In the genomic region with DNA sequence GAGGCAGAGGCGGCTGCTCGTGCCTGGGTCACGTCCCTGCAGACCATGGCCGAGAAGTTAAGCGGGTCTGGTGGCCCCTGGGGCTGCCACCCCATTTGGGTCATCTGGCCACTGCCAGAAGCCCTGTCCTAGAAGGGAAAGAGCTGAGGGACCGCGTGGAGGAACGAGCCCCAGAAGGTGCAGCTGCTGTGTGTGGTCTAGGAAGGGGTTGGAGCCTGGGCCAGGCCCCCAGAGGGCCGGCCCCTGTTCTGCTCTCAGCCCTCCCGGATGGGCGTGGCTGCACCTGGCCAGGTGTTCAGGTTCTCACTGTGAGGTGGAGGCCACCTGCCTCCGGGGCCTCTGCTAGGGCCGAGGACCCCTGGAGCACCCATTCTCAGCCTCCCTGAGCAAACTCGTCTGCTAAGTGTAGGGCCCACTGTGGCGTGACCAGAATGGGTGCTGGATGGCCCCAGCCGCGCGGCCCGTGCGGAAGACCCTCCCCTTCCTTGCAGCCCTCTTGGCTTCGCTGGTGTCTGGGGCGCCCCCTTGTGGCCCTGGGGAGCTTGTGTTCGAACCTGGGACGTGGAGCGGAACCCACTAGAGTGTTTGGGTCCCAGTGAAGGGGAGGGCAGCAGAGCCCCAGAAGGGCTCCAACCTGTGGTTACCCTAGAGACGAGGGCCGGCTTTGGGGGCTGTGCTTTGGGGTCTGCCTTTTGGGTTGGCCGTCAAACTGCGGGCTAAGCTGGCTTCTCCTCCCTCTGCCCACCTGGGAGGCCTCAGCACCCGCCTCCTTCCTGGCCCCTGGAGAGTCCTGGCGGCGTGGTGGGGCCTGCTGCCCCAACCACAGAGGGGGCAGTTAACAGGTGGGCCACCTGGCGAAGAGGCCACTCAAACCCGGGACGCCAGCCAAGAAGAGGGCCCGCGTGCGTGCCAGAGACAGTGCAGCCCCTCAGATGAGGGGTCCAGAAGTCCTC, we compare ENCODE assay signal across 8 cellular contexts. TPM values are rescaled to one million over a fixed set of nuclear protein-coding genes. Genes with fewer than 3 reads are reported as not detected.
DNase-seq lines count a peak whose midpoint lies in the region; ATAC-seq, FAIRE-seq and TF ChIP-seq lines count a peak whose summit lies in the region.

No MANE protein-coding gene starts in this region.

- WGBS in GM12878 (ENCODE audit: insufficient coverage, insufficient replicate concordance, low lambda C conversion rate, missing lambda C conversion rate): 17% methylated on average over 34 of the region's 38 CpGs
- 31 to 46% methylated on average over 10 to 37 of the region's 38 CpGs for WGBS in lower leg skin, 2 donors

- H2AFZ ChIP-seq in GM12878 (ENCODE audit: control insufficient read depth, low read depth, low read length): no peak overlapping the region

- H3K27ac ChIP-seq in GM12878 (ENCODE audit: control insufficient read depth, insufficient read depth): no peak overlapping the region

- peak overlapping the region; percentile 39; the same call in 1 of the 2 replicates for H3K9ac ChIP-seq in GM12878 (ENCODE audit: control insufficient read depth, insufficient read depth, low read length)

- intact Hi-C loops in GM12878 (cut with micrococcal nuclease; ENCODE audit: unreplicated experiment) (loop anchor here (1.0 to 5.0 kb wide), 2 partner anchors 146 to 409 kb away; no protein-coding TSS in a partner anchor), lower leg skin (cut with DNase I; ENCODE audit: low total_unique reads) (loop anchor here (2.0 kb wide), 1 partner anchor 48 kb away; no protein-coding TSS in a partner anchor)

- FAIRE-seq in GM12878 (lab: Jason Lieb, UNC): peak; percentile 41

- H3K4me3 ChIP-seq in GM12878: peak overlapping the region; percentile 67
- no peak overlapping the region for H3K4me3 ChIP-seq in lower leg skin (ENCODE audit: low read depth, poor library complexity, severe bottlenecking)

- H3K9me3 ChIP-seq in GM12878 (replicated peaks; ENCODE audit: control insufficient read depth, insufficient read depth, low read length): no peaks in the 10 kb centered on the region

- DNase-seq in GM13977 (ENCODE audit: low spot score) (peak; percentile 95), NCI-H187 (lab: John Stamatoyannopoulos, UW) (peak; percentile 80 to 88), T-helper 22 cell (ENCODE audit: low read depth) (peak; percentile 36), GM12878 (ENCODE audit: low read depth, low spot score) (peak; percentile 12), iPS-NIHi11 (ENCODE audit: low spot score) (peak; percentile 92), lower leg skin (ENCODE audit: low spot score in 2 of 2) (no peak)
- DNase-seq in stimulated activated CD4-positive, alpha-beta T cell treated with anti-CD3 and anti-CD28 coated beads, Interleukin-1b, Interleukin-23, amount 100 ng/mL, for 24 hours (ENCODE audit: low read depth in 4 of 4, low spot score in 1 of 4): peak; percentile 72 to 79 (median 74)

- SMC1A ChIA-PET in GM12878 (lab: Charles Lee; ENCODE audit: uncharacterized antibody, unreplicated experiment): interaction anchor here (1.3 kb wide), 1 partner anchor 146 kb away, joined by 8 read pairs; no protein-coding TSS in a partner anchor

- peak; percentile 58 for TF ChIP-seq RAD21 in GM12878 (IDR thresholded peaks at IDR 0.05; ENCODE audit: insufficient read depth, low read depth, low read length)

- CTCF ChIA-PET in GM12878 (lab: Yijun Ruan, JAX): interaction anchor here (0.6 to 2.6 kb wide), 8 partner anchors 11 to 945 kb away, joined by 3 to 19 read pairs (median 4); no protein-coding TSS in a partner anchor

- H4K20me1 ChIP-seq in GM12878 (ENCODE audit: control insufficient read depth, insufficient read depth): no peaks in the 10 kb centered on the region

- no peaks in the 10 kb centered on the region for H3K79me2 ChIP-seq in GM12878 (ENCODE audit: control insufficient read depth, insufficient read depth, low read length)

- H3K36me3 ChIP-seq in GM12878 (ENCODE audit: control insufficient read depth in 2 of 2, insufficient read depth in 2 of 2, low read length in 1 of 2): no peaks in the 10 kb centered on the region

- TF ChIP-seq CTCF in GM13977 (IDR thresholded peaks at IDR 0.05; ENCODE audit: extremely low read depth, insufficient read depth, missing control alignments) (peak; percentile 88), GM12878 (IDR thresholded peaks at IDR 0.05 in 2 of 3, conservative IDR thresholded peaks at IDR 0.05 in 1 of 3; ENCODE audit: control insufficient read depth in 2 of 3, extremely low read depth in 1 of 3, insufficient read depth in 1 of 3, low read depth in 3 of 3, low read length in 3 of 3) (peak; percentile 64 to 87 (median 82)), lower leg skin (IDR thresholded peaks at IDR 0.05) (no peak)

- no TSS peak for BruUV-seq in GM12878 (replicated peaks; lab: Mats Ljungman, UMichigan)

- RAD21 ChIA-PET in GM12878 (lab: Charles Lee; ENCODE audit: unreplicated experiment): interaction anchor here (0.5 to 1.2 kb wide), 4 partner anchors 9 to 407 kb away, joined by 3 to 16 read pairs (median 4); no protein-coding TSS in a partner anchor

- TF ChIP-seq EP300 in GM12878 (IDR thresholded peaks at IDR 0.05; ENCODE audit: borderline replicate concordance in 1 of 2, control insufficient read depth in 1 of 2, low read depth in 2 of 2, low read length in 2 of 2): no peak

- TF ChIP-seq POLR2A in GM12878 (IDR thresholded peaks at IDR 0.05; ENCODE audit: low read depth, low read length): no peak
- TF ChIP-seq POLR2A in lower leg skin (IDR thresholded peaks at IDR 0.05): no peak

- no peaks in the 10 kb centered on the region; a peak in 1 of 4 replicates for H3K27me3 ChIP-seq in GM12878 (replicated peaks in 1 of 2; ENCODE audit: control insufficient read depth in 2 of 2, insufficient read depth in 2 of 2, low read length in 1 of 2)

- ATAC-seq in GM12878 (peak; percentile 83), HG03139 (IDR thresholded peaks at IDR 0.05; ENCODE audit: unreplicated experiment) (no peak)

- POLR2A ChIA-PET in GM12878 (lab: Charles Lee): no interaction called here

- in situ Hi-C loops in GM13977 (cut with MboI; ENCODE audit: low pct_unique_long_range_greater_than_20kb, low sequenced_read_pairs, unreplicated experiment) (no loop called here), GM12878 (cut with MboI) (no loop called here)

- H3K4me1 ChIP-seq in GM12878 (ENCODE audit: control insufficient read depth, insufficient read depth, low read length): peaks cover 6% of the 10 kb centered on the region; the same call in 1 of the 2 replicates

- peak overlapping the region; percentile 85 for H3K4me2 ChIP-seq in GM12878 (ENCODE audit: control insufficient read depth, insufficient read depth)

TF ChIP-seq in GM12878, 131 proteins besides CTCF, POLR2A, EP300 and RAD21:
- TF ChIP-seq ZBED1 (IDR thresholded peaks at IDR 0.05; ENCODE audit: borderline replicate concordance) (no peak), BRCA1 (IDR thresholded peaks at IDR 0.05; ENCODE audit: low read depth, low read length) (no peak), YY1 (IDR thresholded peaks at IDR 0.05; ENCODE audit: low read depth, low read length) (0 out of 2 replicates have a peak, but pooled peaks have one; percentile 28), CREM (IDR thresholded peaks at IDR 0.05; ENCODE audit: low read depth) (0 out of 2 replicates have a peak, but pooled peaks have one; percentile 14), BHLHE40 (IDR thresholded peaks at IDR 0.05; ENCODE audit: borderline replicate concordance in 1 of 2, low read depth in 2 of 2, low read length in 1 of 2) (peak; percentile 44 to 66; a peak in 2 of 4 replicates), SMARCA5 (IDR thresholded peaks at IDR 0.05) (0 out of 2 replicates have a peak, but pooled peaks have one; percentile 63), PAX5 (IDR thresholded peaks at IDR 0.05; ENCODE audit: borderline replicate concordance, low read depth, low read length) (peak; percentile 66; the same call in 1 of the 2 replicates)

RNA-seq across cellular contexts. Expression of a gene that starts 49.3 kb away (rescaled TPM):
- total RNA-seq in GM12878 (2013; cell fraction: nucleolus; rRNA removed): not detected in 2 replicates
- total RNA-seq in GM12878 (2014; rRNA removed) (not detected in 2 replicates), GM12878 (2014; rRNA removed; fragmentation: Illumina TruSeq; extraction: Trizol) (not detected in 2 replicates), GM12878 (2021) (not detected in 2 replicates), lower leg skin (not detected)
- polyA plus RNA-seq in GM12878 (2011; ENCODE audit: low read depth): not detected
- polyA plus RNA-seq in GM12878 (2011; rRNA removed) (not detected in 2 replicates), GM12878 (2014; fragmentation: Illumina TruSeq; extraction: Trizol) (not detected in 2 replicates), GM12878 (2014; fragmentation: Nextera tagmentation; extraction: Ambion mirVana) (not detected), GM12878 (2014; rRNA removed) (not detected in 2 replicates), GM12878 (2016; fragmentation: Nextera tagmentation; extraction: Ambion mirVana) (not detected)
- polyA plus RNA-seq in GM12878 (2011; cell fraction: cytosol; rRNA removed): not detected in 2 replicates
- polyA plus RNA-seq in GM12878 (2011; cell fraction: nucleus; rRNA removed): 0.27 TPM in 1 of 2 replicates, not detected in the other
- polyA plus RNA-seq in GM12878 (2012): not detected in 2 replicates
- polyA minus RNA-seq in GM12878 (2011; rRNA and poly(A)+ RNA removed): not detected in 2 replicates
- not detected in 2 replicates for polyA minus RNA-seq in GM12878 (2011; cell fraction: cytosol; rRNA and poly(A)+ RNA removed)
- polyA minus RNA-seq in GM12878 (2011; cell fraction: nucleus; rRNA and poly(A)+ RNA removed): not detected in 2 replicates

RNA-seq across cellular contexts. Expression of a gene that starts 57.5 kb away (rescaled TPM):
- total RNA-seq in GM12878 (2013; cell fraction: nucleolus; rRNA removed): not detected in 2 replicates
- total RNA-seq in GM12878 (2014; rRNA removed) (not detected in 2 replicates), GM12878 (2014; rRNA removed; fragmentation: Illumina TruSeq; extraction: Trizol) (not detected in 2 replicates), GM12878 (2021) (not detected in 2 replicates), lower leg skin (not detected)
- not detected for polyA plus RNA-seq in GM12878 (2011; ENCODE audit: low read depth)
- polyA plus RNA-seq in GM12878 (2011; rRNA removed) (not detected in 2 replicates), GM12878 (2014; fragmentation: Illumina TruSeq; extraction: Trizol) (not detected in 2 replicates), GM12878 (2014; fragmentation: Nextera tagmentation; extraction: Ambion mirVana) (not detected), GM12878 (2014; rRNA removed) (not detected in 2 replicates), GM12878 (2016; fragmentation: Nextera tagmentation; extraction: Ambion mirVana) (not detected)
- polyA plus RNA-seq in GM12878 (2011; cell fraction: cytosol; rRNA removed): not detected in 2 replicates
- not detected in 2 replicates for polyA plus RNA-seq in GM12878 (2011; cell fraction: nucleus; rRNA removed)
- not detected in 2 replicates for polyA plus RNA-seq in GM12878 (2012)
- polyA minus RNA-seq in GM12878 (2011; rRNA and poly(A)+ RNA removed): not detected in 2 replicates
- polyA minus RNA-seq in GM12878 (2011; cell fraction: cytosol; rRNA and poly(A)+ RNA removed): not detected in 2 replicates
- not detected in 2 replicates for polyA minus RNA-seq in GM12878 (2011; cell fraction: nucleus; rRNA and poly(A)+ RNA removed)

Comparison
In these comparisons a context has a peak if more than half of its experiments do, and no peak if none do; other contexts are left out.
1. DNase-seq: peak in GM13977 (single experiment), NCI-H187 (2 of 2), T-helper 22 cell (single experiment), GM12878 (single experiment), iPS-NIHi11 (single experiment) and stimulated activated CD4-positive, alpha-beta T cell treated with anti-CD3 and anti-CD28 coated beads, Interleukin-1b, Interleukin-23, amount 100 ng/mL, for 24 hours (4 of 4); none in lower leg skin (0 of 2).
2. CTCF ChIP-seq: peak in GM13977 (single experiment) and GM12878 (3 of 3); none in lower leg skin (0 of 3).